26 cellular contexts compared by ENCODE assay signal in genomic region chr3:37580237-37580636, GRCh38.
DNase-seq lines count a peak whose midpoint lies in the region; ATAC-seq and TF ChIP-seq lines count a peak whose summit lies in the region.
"Had no signal": no experiment of that assay in that cellular context is flagged by ENCODE, and none has a peak within 500 bp of the region (broad histone marks: within the 10 kb centered on the region; RNA-seq: fewer than 3 reads in every experiment).

No MANE protein-coding gene starts in this region.

- 77 to 87% methylated on average over 4 of the region's 4 CpGs for WGBS in sigmoid colon, 2 donors

- peak; percentile 93 for ATAC-seq in Right ventricle myocardium inferior
- peak; percentile 70 for ATAC-seq in left lung
- ATAC-seq: esophagus mucosa, GM12878, GM23338 had no signal

- no peak overlapping the region for H3K27ac ChIP-seq in left lung
- peak overlapping the region; percentile 10 to 74 (median 58) for H3K27ac ChIP-seq in sigmoid colon
- H3K27ac ChIP-seq: 22Rv1, cardiac muscle cell, upper lobe of left lung had no signal

- no peak for TF ChIP-seq EP300 in sigmoid colon (IDR thresholded peaks at IDR 0.05)

- no peak for TF ChIP-seq POLR2A in sigmoid colon (IDR thresholded peaks at IDR 0.05)

- H3K4me1 ChIP-seq in left lung (no peaks in the 10 kb centered on the region), sigmoid colon (peaks cover 0 to 37% (median 27%) of the 10 kb centered on the region in 4 donors)
- H3K4me1 ChIP-seq: upper lobe of left lung had no signal

- H3K27me3 Mint-ChIP-seq in CD14-positive monocyte (ENCODE audit: low read depth in 3 of 3), result peaks cover 0 to 3% (median 1%) of the 10 kb centered on the region in 3 donors

- TF ChIP-seq CTCF in left lung (IDR thresholded peaks at IDR 0.05) (no peak), sigmoid colon (IDR thresholded peaks at IDR 0.05) (no peak), CD14-positive monocyte (IDR thresholded peaks at IDR 0.05) (no peak)

- H3K4me1 Mint-ChIP-seq in CD14-positive monocyte, result no peaks in the 10 kb centered on the region
- H3K4me1 Mint-ChIP-seq: activated B cell treated with CpG ODN at 0.5 μM for 24 hours; activated naive CD4-positive, alpha-beta T cell treated with anti-CD3 and anti-CD28 coated beads, Interleukin-2, amount 50 U/mL, for 24 hours; CD4-positive, alpha-beta memory T cell; endodermal cell; GM23338 had no signal

- intact Hi-C loops in Right ventricle myocardium inferior (cut with DNase I) (no loop called here), cardiac septum (cut with DNase I) (no loop called here), left lung (cut with DNase I) (no loop called here), sigmoid colon (cut with DNase I) (no loop called here), CD14-positive monocyte (cut with micrococcal nuclease) (no loop called here)

- no peak overlapping the region for H3K4me3 ChIP-seq in left lung
- no peak overlapping the region for H3K4me3 ChIP-seq in sigmoid colon
- H3K4me3 ChIP-seq: cardiac muscle cell, GM12878, GM23338, upper lobe of left lung had no signal

- H3K36me3 ChIP-seq in left lung, result no peaks in the 10 kb centered on the region
- no peaks in the 10 kb centered on the region for H3K36me3 ChIP-seq in sigmoid colon
- H3K36me3 ChIP-seq: cardiac muscle cell, upper lobe of left lung had no signal

- H3K9me3 ChIP-seq in left lung, result peaks cover 0 to 3% of the 10 kb centered on the region in 2 donors
- no peaks in the 10 kb centered on the region for H3K9me3 ChIP-seq in sigmoid colon
- H3K9me3 ChIP-seq: upper lobe of left lung had no signal

- DNase-seq in Right ventricle myocardium inferior (ENCODE audit: missing footprints) (no peak), cardiac septum (ENCODE audit: low spot score) (no peak), left lung (no peak), sigmoid colon (peak; percentile 86), CD14-positive monocyte (ENCODE audit: low spot score) (no peak), NCI-H2227 (lab: John Stamatoyannopoulos, UW; ENCODE audit: unreplicated experiment) (no peak), cerebellar nuclear complex (lab: John Stamatoyannopoulos, UW) (no peak), NOMO-1 (lab: John Stamatoyannopoulos, UW; ENCODE audit: unreplicated experiment in 2 of 2) (no peak)
- DNase-seq: activated B cell treated with CpG ODN at 0.5 μM for 24 hours; CD4-positive, alpha-beta memory T cell; DMS 273 treated with DMSO at 0.1 percent for 48 hours; EL; endodermal cell; Karpas-422; NCI-H1436 treated with DMSO at 0.1 percent for 48 hours; NCI-H82; small intestine; T-helper 1 cell; upper lobe of left lung had no signal

- no peak overlapping the region for H3K4me3 Mint-ChIP-seq in CD14-positive monocyte
- H3K4me3 Mint-ChIP-seq: activated B cell treated with CpG ODN at 0.5 μM for 24 hours; activated naive CD4-positive, alpha-beta T cell treated with anti-CD3 and anti-CD28 coated beads, Interleukin-2, amount 50 U/mL, for 24 hours; CD4-positive, alpha-beta memory T cell; endodermal cell; GM23338 had no signal

- H3K36me3 Mint-ChIP-seq in CD14-positive monocyte, result no peaks in the 10 kb centered on the region
- H3K36me3 Mint-ChIP-seq: activated naive CD4-positive, alpha-beta T cell treated with anti-CD3 and anti-CD28 coated beads, Interleukin-2, amount 50 U/mL, for 24 hours; CD4-positive, alpha-beta memory T cell had no signal

- peaks cover 0 to 12% (median 3%) of the 10 kb centered on the region in 7 donors for H3K9me3 Mint-ChIP-seq in CD14-positive monocyte
- H3K9me3 Mint-ChIP-seq: GM23338 had no signal

- no peaks in the 10 kb centered on the region for H3K27me3 ChIP-seq in left lung
- no peaks in the 10 kb centered on the region for H3K27me3 ChIP-seq in sigmoid colon
- H3K27me3 ChIP-seq: cardiac muscle cell, upper lobe of left lung had no signal

- H3K27ac Mint-ChIP-seq in CD14-positive monocyte, result no peak overlapping the region
- H3K27ac Mint-ChIP-seq: activated B cell treated with CpG ODN at 0.5 μM for 24 hours; activated naive CD4-positive, alpha-beta T cell treated with anti-CD3 and anti-CD28 coated beads, Interleukin-2, amount 50 U/mL, for 24 hours; CD4-positive, alpha-beta memory T cell; endodermal cell; GM23338; progenitor cell of endocrine pancreas had no signal

Comparison
In these comparisons a context has a peak if more than half of its experiments do, and no peak if none do; other contexts are left out.
1. H3K27ac ChIP-seq: peak in sigmoid colon (4 of 4); none in left lung (0 of 2).